1 cellular context compared by ENCODE assay signal in genomic region chr1:117047271-117047670, GRCh38.
A peak's percentile ranks its signal among the peaks of the same experiment; 100 is the strongest.
TF ChIP-seq lines count a peak whose summit lies in the region.

No MANE protein-coding gene starts in this region.

TF ChIP-seq in K562, 482 proteins besides CTCF, POLR2A, EP300 and RAD21:
- TF ChIP-seq NR2F6 (CRISPR knock-in tag; IDR thresholded peaks at IDR 0.05) (no peak), PHF20 (IDR thresholded peaks at IDR 0.05; ENCODE audit: partially characterized antibody) (no peak), NELFE (IDR thresholded peaks at IDR 0.05; ENCODE audit: insufficient read depth, insufficient read length) (no peak), RBM17 (IDR thresholded peaks at IDR 0.05; ENCODE audit: borderline replicate concordance, low read depth, low read length) (no peak), KDM1A (IDR thresholded peaks at IDR 0.05) (0 out of 4 replicates have a peak, but pooled peaks of 1 of the 2 experiments have one; percentile 15), MAX (CRISPR knock-in tag; IDR thresholded peaks at IDR 0.05) (no peak), ZNF592 (IDR thresholded peaks at IDR 0.05) (no peak), PHB (CRISPR knock-in tag; IDR thresholded peaks at IDR 0.05) (no peak), ADNP (tag; IDR thresholded peaks at IDR 0.05) (peak; percentile 44; the same call in 1 of the 2 replicates), ZNF24 (IDR thresholded peaks at IDR 0.05) (no peak), PTBP1 (IDR thresholded peaks at IDR 0.05; ENCODE audit: low read depth, low read length) (no peak), NFYB (IDR thresholded peaks at IDR 0.05; ENCODE audit: extremely low read depth, insufficient read length) (no peak), SMARCB1 (IDR thresholded peaks at IDR 0.05; ENCODE audit: insufficient read length, low read depth) (no peak), MBD1 (CRISPR knock-in tag; IDR thresholded peaks at IDR 0.05) (no peak), ZNF384 (IDR thresholded peaks at IDR 0.05; ENCODE audit: low read depth, low read length) (no peak), BCOR (IDR thresholded peaks at IDR 0.05) (peak; percentile 67; the same call in 1 of the 2 replicates), NR4A1 (CRISPR knock-in tag; IDR thresholded peaks at IDR 0.05) (no peak), NR4A1 (tag; IDR thresholded peaks at IDR 0.05) (no peak), FOS (IDR thresholded peaks at IDR 0.05; ENCODE audit: extremely low read depth, insufficient read length) (no peak), ZNF217 (CRISPR knock-in tag; IDR thresholded peaks at IDR 0.05) (no peak), ZBTB1 (CRISPR knock-in tag; IDR thresholded peaks at IDR 0.05; ENCODE audit: borderline replicate concordance, low read depth) (no peak), GABPA (tag; conservative IDR thresholded peaks at IDR 0.05; ENCODE audit: low read depth) (no peak), KLF10 (CRISPR knock-in tag; IDR thresholded peaks at IDR 0.05) (no peak), RBM25 (IDR thresholded peaks at IDR 0.05; ENCODE audit: low read depth, low read length, severe bottlenecking) (peak; percentile 91), TGIF2 (CRISPR knock-in tag; IDR thresholded peaks at IDR 0.05) (no peak), SMARCA4 (IDR thresholded peaks at IDR 0.05) (no peak), BRCA1 (IDR thresholded peaks at IDR 0.05) (no peak), BRCA1 (CRISPR knock-in tag; IDR thresholded peaks at IDR 0.05) (no peak), CHD4 (IDR thresholded peaks at IDR 0.05; ENCODE audit: insufficient read depth, insufficient replicate concordance, low read depth, low read length, poor library complexity, severe bottlenecking) (no peak), ZBTB12 (CRISPR knock-in tag; IDR thresholded peaks at IDR 0.05) (no peak), BCLAF1 (IDR thresholded peaks at IDR 0.05; ENCODE audit: borderline replicate concordance in 1 of 2, control insufficient read depth in 1 of 2, low read depth in 2 of 2, low read length in 1 of 2) (no peak), EP400 (IDR thresholded peaks at IDR 0.05) (no peak), CBX2 (IDR thresholded peaks at IDR 0.05; ENCODE audit: insufficient read depth, low read length, poor library complexity, severe bottlenecking) (no peak), KDM5B (IDR thresholded peaks at IDR 0.05; ENCODE audit: insufficient replicate concordance, low read depth, low read length) (no peak), NFE2L1 (tag; IDR thresholded peaks at IDR 0.05; ENCODE audit: borderline replicate concordance, low read depth) (no peak), ZBTB9 (CRISPR knock-in tag; IDR thresholded peaks at IDR 0.05) (no peak), RBM39 (optimal IDR thresholded peaks at IDR 0.05; ENCODE audit: low read depth, low read length) (no peak), ZNF23 (CRISPR knock-in tag; IDR thresholded peaks at IDR 0.05) (no peak)
